In the genomic region with DNA sequence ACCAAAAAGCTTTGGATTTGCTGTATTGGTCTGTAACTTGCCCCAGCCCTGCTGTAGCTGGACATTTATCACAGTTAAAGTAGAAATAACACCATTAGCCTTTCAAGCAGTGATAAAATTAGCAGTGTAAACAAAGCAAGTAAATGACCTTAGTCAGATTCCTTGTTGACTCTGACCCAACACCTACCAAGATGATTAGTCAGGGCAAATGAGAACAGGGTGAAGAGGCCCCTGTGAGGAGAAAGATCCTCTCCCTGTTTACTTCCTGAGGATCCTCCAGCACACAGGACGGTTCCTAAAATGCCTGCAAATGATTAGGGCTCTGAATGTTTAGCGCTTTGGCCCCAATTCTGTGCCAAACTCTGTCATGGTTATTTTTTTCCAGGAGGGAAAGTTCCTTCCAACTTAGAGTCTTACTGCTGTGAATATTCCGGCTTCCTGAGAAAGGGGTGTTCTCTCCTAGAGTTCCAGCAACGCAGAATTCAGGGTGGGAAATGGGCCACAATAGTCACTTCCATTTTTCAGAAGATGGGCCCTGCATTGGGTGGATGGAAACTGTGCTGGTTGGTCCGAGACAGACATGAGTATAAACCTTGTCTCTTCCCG, we compare ENCODE assay signal across 25 cellular contexts.
DNase-seq lines count a peak whose midpoint lies in the region; ATAC-seq, FAIRE-seq and TF ChIP-seq lines count a peak whose summit lies in the region.
"Had no signal": no experiment of that assay in that cellular context is flagged by ENCODE, and none has a peak within 500 bp of the region (broad histone marks: within the 10 kb centered on the region; RNA-seq: fewer than 3 reads in every experiment).

No MANE protein-coding gene starts in this region.

- H3K4me2 ChIP-seq in astrocyte (ENCODE audit: low read length) (no peak overlapping the region), hepatocyte (peak overlapping the region; percentile 7), neural progenitor cell (no peak overlapping the region)

- H3K9me3 Mint-ChIP-seq in astrocyte (ENCODE audit: unreplicated experiment), result no peaks in the 10 kb centered on the region
- peaks cover under 1% of the 10 kb centered on the region for H3K9me3 Mint-ChIP-seq in neural progenitor cell

- no peak overlapping the region for H3K27ac ChIP-seq in astrocyte (ENCODE audit: low read depth, low read length)
- peak overlapping the region; percentile 68 for H3K27ac ChIP-seq in hepatocyte
- H3K27ac ChIP-seq in neural progenitor cell, result no peak overlapping the region
- no peak overlapping the region for H3K27ac ChIP-seq in brain microvascular endothelial cell
- H3K27ac ChIP-seq: breast epithelium, parathyroid adenoma, SJSA1, upper lobe of right lung had no signal

- no peak overlapping the region for H3K4me3 Mint-ChIP-seq in astrocyte (ENCODE audit: unreplicated experiment)
- H3K4me3 Mint-ChIP-seq in neural progenitor cell, result no peak overlapping the region
- H3K4me3 Mint-ChIP-seq: activated naive CD8-positive, alpha-beta T cell treated with anti-CD3 and anti-CD28 coated beads for 36 hours; immature natural killer cell; naive thymus-derived CD4-positive, alpha-beta T cell; stimulated activated naive CD8-positive, alpha-beta T cell treated with anti-CD3 and anti-CD28 coated beads, Interleukin-15, Interleukin-2, amounts not matched to agents 100 ng/mL and 50 ng/mL, for 24 hours; WTC11 had no signal

- H3K9ac ChIP-seq in astrocyte (ENCODE audit: low read length) (no peak overlapping the region), neural progenitor cell (no peak overlapping the region)
- H3K9ac ChIP-seq: parathyroid adenoma had no signal

- TF ChIP-seq CTCF in astrocyte (IDR thresholded peaks at IDR 0.05; ENCODE audit: insufficient read depth, low read depth, low read length) (no peak), hepatocyte (IDR thresholded peaks at IDR 0.05; ENCODE audit: poor library complexity) (no peak), neural progenitor cell (IDR thresholded peaks at IDR 0.05) (no peak), brain microvascular endothelial cell (IDR thresholded peaks at IDR 0.05; ENCODE audit: low read depth, low read length, missing control alignments) (no peak)

- H4K20me1 ChIP-seq in astrocyte (ENCODE audit: insufficient read depth, low read length), result no peaks in the 10 kb centered on the region
- H4K20me1 ChIP-seq in hepatocyte (ENCODE audit: insufficient read depth, poor library complexity, severe bottlenecking), result no peaks in the 10 kb centered on the region
- no peaks in the 10 kb centered on the region for H4K20me1 ChIP-seq in neural progenitor cell (ENCODE audit: low read depth)

- peak overlapping the region; percentile 75 for H3K27ac Mint-ChIP-seq in astrocyte (ENCODE audit: unreplicated experiment)
- no peak overlapping the region for H3K27ac Mint-ChIP-seq in neural progenitor cell
- H3K27ac Mint-ChIP-seq: activated naive CD8-positive, alpha-beta T cell treated with anti-CD3 and anti-CD28 coated beads for 36 hours; immature natural killer cell; naive thymus-derived CD4-positive, alpha-beta T cell; stimulated activated naive CD8-positive, alpha-beta T cell treated with anti-CD3 and anti-CD28 coated beads, Interleukin-15, Interleukin-2, amounts not matched to agents 100 ng/mL and 50 ng/mL, for 24 hours; WTC11 had no signal

- H3K27me3 Mint-ChIP-seq in astrocyte (ENCODE audit: low read depth, unreplicated experiment), result no peaks in the 10 kb centered on the region
- H3K27me3 Mint-ChIP-seq in neural progenitor cell (ENCODE audit: insufficient read depth, low read depth), result peaks cover 5% of the 10 kb centered on the region
- H3K27me3 Mint-ChIP-seq: activated naive CD8-positive, alpha-beta T cell treated with anti-CD3 and anti-CD28 coated beads for 36 hours; naive thymus-derived CD4-positive, alpha-beta T cell; stimulated activated naive CD8-positive, alpha-beta T cell treated with anti-CD3 and anti-CD28 coated beads, Interleukin-15, Interleukin-2, amounts not matched to agents 100 ng/mL and 50 ng/mL, for 24 hours had no signal

- FAIRE-seq in astrocyte (lab: Jason Lieb, UNC), result no peak
- FAIRE-seq: A204.1 had no signal

- H3K36me3 ChIP-seq in astrocyte (ENCODE audit: insufficient read depth, low read length) (no peaks in the 10 kb centered on the region), hepatocyte (replicated peaks; ENCODE audit: insufficient read depth, low read depth) (no peaks in the 10 kb centered on the region), neural progenitor cell (no peaks in the 10 kb centered on the region), brain microvascular endothelial cell (replicated peaks) (no peaks in the 10 kb centered on the region)
- H3K36me3 ChIP-seq: breast epithelium, heart left ventricle, SJSA1, upper lobe of right lung had no signal

- WGBS in hepatocyte (ENCODE audit: low lambda C conversion rate, missing lambda C conversion rate), result 70% methylated on average over 6 of the region's 6 CpGs

- H3K4me3 ChIP-seq in astrocyte (ENCODE audit: insufficient read depth, low read depth, low read length) (no peak overlapping the region), hepatocyte (no peak overlapping the region), neural progenitor cell (no peak overlapping the region), brain microvascular endothelial cell (ENCODE audit: low read depth, low read length) (no peak overlapping the region)
- H3K4me3 ChIP-seq: breast epithelium, heart left ventricle, lung, SJSA1, upper lobe of right lung had no signal

- H3K27me3 ChIP-seq in astrocyte (ENCODE audit: insufficient read depth, low read length) (no peaks in the 10 kb centered on the region), hepatocyte (no peaks in the 10 kb centered on the region), neural progenitor cell (no peaks in the 10 kb centered on the region), brain microvascular endothelial cell (replicated peaks) (no peaks in the 10 kb centered on the region)
- H3K27me3 ChIP-seq: breast epithelium, heart left ventricle, SJSA1, upper lobe of right lung had no signal

- peaks cover 32% of the 10 kb centered on the region for H3K4me1 Mint-ChIP-seq in astrocyte (ENCODE audit: low read depth, unreplicated experiment)
- peaks cover 6% of the 10 kb centered on the region for H3K4me1 Mint-ChIP-seq in neural progenitor cell
- H3K4me1 Mint-ChIP-seq: activated naive CD8-positive, alpha-beta T cell treated with anti-CD3 and anti-CD28 coated beads for 36 hours; immature natural killer cell; naive thymus-derived CD4-positive, alpha-beta T cell; WTC11 had no signal

- DNase-seq in AG08395 (ENCODE audit: low spot score), result peak; percentile 8
- peak; percentile 4 for DNase-seq in astrocyte (ENCODE audit: low read depth)
- peak; percentile 19 for DNase-seq in hepatocyte (ENCODE audit: low spot score)
- DNase-seq in neural progenitor cell (ENCODE audit: low spot score), result no peak
- DNase-seq in NCI-H226, result no peak
- no peak for DNase-seq in brain microvascular endothelial cell
- DNase-seq in OCI-M1 (lab: John Stamatoyannopoulos, UW), result no peak
- DNase-seq: activated naive CD8-positive, alpha-beta T cell treated with anti-CD3 and anti-CD28 coated beads for 36 hours; C1 segment of cervical spinal cord; heart left ventricle; immature natural killer cell; naive thymus-derived CD4-positive, alpha-beta T cell; NCI-H1436; NCI-H2171 treated with DMSO at 0.1 percent for 48 hours; stimulated activated CD4-positive, alpha-beta T cell treated with anti-CD3 and anti-CD28 coated beads, Interleukin-2, amount 100 ng/mL, for 24 hours; upper lobe of right lung had no signal

- H3K9me3 ChIP-seq in astrocyte (ENCODE audit: insufficient read depth, low read depth, low read length), result no peaks in the 10 kb centered on the region
- no peaks in the 10 kb centered on the region for H3K9me3 ChIP-seq in hepatocyte (ENCODE audit: low read depth)
- no peaks in the 10 kb centered on the region for H3K9me3 ChIP-seq in neural progenitor cell (ENCODE audit: low read depth)
- H3K9me3 ChIP-seq: breast epithelium, heart left ventricle, SJSA1, upper lobe of right lung had no signal

- H3K36me3 Mint-ChIP-seq in astrocyte (ENCODE audit: low read depth, unreplicated experiment) (no peaks in the 10 kb centered on the region), neural progenitor cell (no peaks in the 10 kb centered on the region)
- H3K36me3 Mint-ChIP-seq: activated naive CD8-positive, alpha-beta T cell treated with anti-CD3 and anti-CD28 coated beads for 36 hours; immature natural killer cell; naive thymus-derived CD4-positive, alpha-beta T cell; WTC11 had no signal

- H3K4me1 ChIP-seq in astrocyte (ENCODE audit: insufficient read depth, low read length) (peaks cover 20% of the 10 kb centered on the region), hepatocyte (ENCODE audit: insufficient read depth) (peaks cover 18% of the 10 kb centered on the region), neural progenitor cell (no peaks in the 10 kb centered on the region)
- H3K4me1 ChIP-seq: breast epithelium, parathyroid adenoma, upper lobe of right lung had no signal

- in situ Hi-C loops in brain microvascular endothelial cell (cut with HindIII; ENCODE audit: low pct_ligation_motif_present, low sequenced_read_pairs), result no loop called here

- no peaks in the 10 kb centered on the region for H3K9me2 ChIP-seq in hepatocyte (replicated peaks; ENCODE audit: insufficient read depth)

- no peaks in the 10 kb centered on the region for H3K79me2 ChIP-seq in astrocyte (ENCODE audit: insufficient read depth, low read length)
- no peaks in the 10 kb centered on the region for H3K79me2 ChIP-seq in hepatocyte
- H3K79me2 ChIP-seq in neural progenitor cell (ENCODE audit: low read depth), result no peaks in the 10 kb centered on the region
- H3K79me2 ChIP-seq: parathyroid adenoma had no signal

- ATAC-seq in HG03025 (IDR thresholded peaks at IDR 0.05; ENCODE audit: low FRiP score, unreplicated experiment), result no peak
- ATAC-seq: esophagus mucosa; heart left ventricle; naive thymus-derived CD4-positive, alpha-beta T cell; upper lobe of right lung; WTC11 had no signal

- H2AFZ ChIP-seq in astrocyte (ENCODE audit: low read depth, low read length), result no peak overlapping the region
- peak overlapping the region; percentile 8 for H2AFZ ChIP-seq in hepatocyte
- H2AFZ ChIP-seq in neural progenitor cell (replicated peaks), result peak overlapping the region; percentile 31
- H2AFZ ChIP-seq: parathyroid adenoma had no signal

- H3F3A ChIP-seq in neural progenitor cell (ENCODE audit: low read depth), result no peaks in the 10 kb centered on the region

Comparison
In these comparisons a context has a peak if more than half of its experiments do, and no peak if none do; other contexts are left out.
1. DNase-seq: peak in AG08395 (single experiment), astrocyte (single experiment) and hepatocyte (single experiment); none in neural progenitor cell (single experiment), NCI-H226 (single experiment), brain microvascular endothelial cell (single experiment) and OCI-M1 (single experiment).